In the genomic region with DNA sequence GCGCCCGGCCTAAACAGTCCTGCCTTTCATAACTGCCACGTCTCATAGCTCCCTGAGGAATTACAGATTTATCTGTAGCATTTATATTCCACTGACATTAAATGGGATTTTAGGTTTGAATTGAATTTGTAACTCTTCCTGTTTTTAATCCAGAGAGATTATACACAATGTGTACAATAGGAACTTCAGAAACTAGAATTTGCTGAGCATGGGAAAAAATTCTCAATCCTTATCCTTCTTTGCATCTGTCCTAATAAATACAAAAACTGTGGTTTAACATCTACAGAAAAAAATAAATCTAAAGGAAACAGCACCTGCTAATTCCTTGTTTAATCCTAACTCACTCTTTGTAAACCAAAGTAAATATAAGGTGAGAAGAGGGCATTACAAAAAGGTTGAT, we compare ENCODE assay signal across 18 cellular contexts. TPM values are rescaled to one million over a fixed set of nuclear protein-coding genes. Genes with fewer than 3 reads are reported as not detected.
DNase-seq lines count a peak whose midpoint lies in the region; ATAC-seq and TF ChIP-seq lines count a peak whose summit lies in the region.
"Had no signal": no experiment of that assay in that cellular context is flagged by ENCODE, and none has a peak within 500 bp of the region (broad histone marks: within the 10 kb centered on the region; RNA-seq: fewer than 3 reads in every experiment).

No MANE protein-coding gene starts in this region.

- H3K27me3 Mint-ChIP-seq in natural killer cell (ENCODE audit: low read depth in 2 of 2) (no peaks in the 10 kb centered on the region), memory B cell (no peaks in the 10 kb centered on the region)
- no peaks in the 10 kb centered on the region for H3K27me3 Mint-ChIP-seq in natural killer cell treated with Interleukin-12 subunit alpha and Interleukin-12 subunit beta and Interleukin-15 and Interleukin-18, amount 100 ng/mL, for 72 hours
- no peaks in the 10 kb centered on the region for H3K27me3 Mint-ChIP-seq in activated T-helper 17 cell treated with anti-CD3 and anti-CD28 coated beads, Interleukin-2, amount 50 U/mL, for 72 hours
- H3K27me3 Mint-ChIP-seq in activated CD4-positive, alpha-beta memory T cell treated with anti-CD3 and anti-CD28 coated beads for 36 hours: no peaks in the 10 kb centered on the region
- H3K27me3 Mint-ChIP-seq: CD4-positive, CD25-positive, alpha-beta regulatory T cell had no signal

- H3K27ac Mint-ChIP-seq in natural killer cell (peak overlapping the region in 1 of 2 donors; percentile 77), memory B cell (peak overlapping the region; percentile 67)
- H3K27ac Mint-ChIP-seq in natural killer cell treated with Interleukin-12 subunit alpha and Interleukin-12 subunit beta and Interleukin-15 and Interleukin-18, amount 100 ng/mL, for 72 hours: peak overlapping the region in 1 of 2 donors; percentile 51
- peak overlapping the region; percentile 38 for H3K27ac Mint-ChIP-seq in activated T-helper 17 cell treated with anti-CD3 and anti-CD28 coated beads, Interleukin-2, amount 50 U/mL, for 72 hours
- H3K27ac Mint-ChIP-seq in activated CD4-positive, alpha-beta memory T cell treated with anti-CD3 and anti-CD28 coated beads for 36 hours: no peak overlapping the region
- H3K27ac Mint-ChIP-seq: GM23338 had no signal

- H3K4me1 Mint-ChIP-seq in natural killer cell (peaks cover 35 to 37% of the 10 kb centered on the region in 2 donors), memory B cell (peaks cover 22% of the 10 kb centered on the region)
- H3K4me1 Mint-ChIP-seq in natural killer cell treated with Interleukin-12 subunit alpha and Interleukin-12 subunit beta and Interleukin-15 and Interleukin-18, amount 100 ng/mL, for 72 hours (ENCODE audit: low read depth in 2 of 2): peaks cover 27 to 29% of the 10 kb centered on the region in 2 donors
- peaks cover 24% of the 10 kb centered on the region for H3K4me1 Mint-ChIP-seq in activated T-helper 17 cell treated with anti-CD3 and anti-CD28 coated beads, Interleukin-2, amount 50 U/mL, for 72 hours
- peaks cover 30% of the 10 kb centered on the region for H3K4me1 Mint-ChIP-seq in activated CD4-positive, alpha-beta memory T cell treated with anti-CD3 and anti-CD28 coated beads for 36 hours (ENCODE audit: low read depth)

- intact Hi-C loops in natural killer cell (cut with micrococcal nuclease): loop anchor here (5.0 to 10.0 kb wide), 3 partner anchors 137 to 1696 kb away; a partner anchor contains a TSS
- intact Hi-C loops in activated CD4-positive, alpha-beta memory T cell treated with anti-CD3 and anti-CD28 coated beads for 36 hours (cut with micrococcal nuclease): loop anchor here (5.0 kb wide), 2 partner anchors 122 to 177 kb away; no protein-coding TSS in a partner anchor

- H3K4me3 Mint-ChIP-seq in natural killer cell: peak overlapping the region; percentile 3
- H3K4me3 Mint-ChIP-seq in natural killer cell treated with Interleukin-12 subunit alpha and Interleukin-12 subunit beta and Interleukin-15 and Interleukin-18, amount 100 ng/mL, for 72 hours: no peak overlapping the region
- H3K4me3 Mint-ChIP-seq in activated T-helper 17 cell treated with anti-CD3 and anti-CD28 coated beads, Interleukin-2, amount 50 U/mL, for 72 hours: no peak overlapping the region
- H3K4me3 Mint-ChIP-seq in memory B cell: no peak overlapping the region
- H3K4me3 Mint-ChIP-seq in activated CD4-positive, alpha-beta memory T cell treated with anti-CD3 and anti-CD28 coated beads for 36 hours: no peak overlapping the region
- H3K4me3 Mint-ChIP-seq: GM23338 had no signal

- H3K9me3 Mint-ChIP-seq in natural killer cell (no peaks in the 10 kb centered on the region), memory B cell (no peaks in the 10 kb centered on the region)
- no peaks in the 10 kb centered on the region for H3K9me3 Mint-ChIP-seq in natural killer cell treated with Interleukin-12 subunit alpha and Interleukin-12 subunit beta and Interleukin-15 and Interleukin-18, amount 100 ng/mL, for 72 hours
- no peaks in the 10 kb centered on the region for H3K9me3 Mint-ChIP-seq in activated T-helper 17 cell treated with anti-CD3 and anti-CD28 coated beads, Interleukin-2, amount 50 U/mL, for 72 hours
- H3K9me3 Mint-ChIP-seq in activated CD4-positive, alpha-beta memory T cell treated with anti-CD3 and anti-CD28 coated beads for 36 hours: no peaks in the 10 kb centered on the region
- H3K9me3 Mint-ChIP-seq: GM23338 had no signal

- DNase-seq in natural killer cell: no peak
- DNase-seq in natural killer cell treated with Interleukin-12 subunit alpha and Interleukin-12 subunit beta and Interleukin-15 and Interleukin-18, amount 100 ng/mL, for 72 hours (ENCODE audit: low spot score): no peak
- DNase-seq in memory B cell (ENCODE audit: low spot score in 2 of 2): no peak
- no peak for DNase-seq in activated CD4-positive, alpha-beta memory T cell treated with anti-CD3 and anti-CD28 coated beads for 36 hours
- no peak for DNase-seq in stimulated activated naive CD8-positive, alpha-beta T cell treated with anti-CD3 and anti-CD28 coated beads, Interleukin-15, Interleukin-2, amounts not matched to agents 100 U/mL and 50 U/mL, for 24 hours
- DNase-seq in MV-4-11 (lab: John Stamatoyannopoulos, UW): no peak
- DNase-seq: Calu3; CD4-positive, CD25-positive, alpha-beta regulatory T cell; DMS153; HCEC 1CT; NCI-H1694 treated with DMSO at 0.1 percent for 48 hours; NCI-H2081 treated with DMSO at 0.1 percent for 48 hours; NCI-H2171 treated with DMSO at 0.1 percent for 48 hours; NCI-H524 treated with DMSO at 0.1 percent for 48 hours; Peyer's patch; SJCRH30 had no signal

- POLR2A ChIA-PET in activated CD4-positive, alpha-beta memory T cell treated with anti-CD3 and anti-CD28 coated beads for 36 hours (lab: Charles Lee): no interaction called here

- CTCF ChIA-PET in activated CD4-positive, alpha-beta memory T cell treated with anti-CD3 and anti-CD28 coated beads for 36 hours (lab: Charles Lee): no interaction called here

- ATAC-seq in natural killer cell (no peak), memory B cell (ENCODE audit: low read depth) (no peak)
- ATAC-seq in natural killer cell treated with Interleukin-12 subunit alpha and Interleukin-12 subunit beta and Interleukin-15 and Interleukin-18, amount 100 ng/mL, for 72 hours: no peak
- ATAC-seq in activated T-helper 17 cell treated with anti-CD3 and anti-CD28 coated beads, Interleukin-2, amount 50 U/mL, for 72 hours (replicated peaks): no peak
- ATAC-seq in stimulated activated naive CD8-positive, alpha-beta T cell treated with anti-CD3 and anti-CD28 coated beads, Interleukin-15, Interleukin-2, amounts not matched to agents 100 U/mL and 50 U/mL, for 24 hours: no peak
- ATAC-seq: GM23338 had no signal

- TF ChIP-seq CTCF in natural killer cell (IDR thresholded peaks at IDR 0.05): no peak

- H3K36me3 Mint-ChIP-seq in natural killer cell (no peaks in the 10 kb centered on the region), memory B cell (peaks cover 9% of the 10 kb centered on the region)
- peaks cover 12% of the 10 kb centered on the region for H3K36me3 Mint-ChIP-seq in natural killer cell treated with Interleukin-12 subunit alpha and Interleukin-12 subunit beta and Interleukin-15 and Interleukin-18, amount 100 ng/mL, for 72 hours
- peaks cover 27% of the 10 kb centered on the region for H3K36me3 Mint-ChIP-seq in activated T-helper 17 cell treated with anti-CD3 and anti-CD28 coated beads, Interleukin-2, amount 50 U/mL, for 72 hours (ENCODE audit: low read depth)
- peaks cover 16% of the 10 kb centered on the region for H3K36me3 Mint-ChIP-seq in activated CD4-positive, alpha-beta memory T cell treated with anti-CD3 and anti-CD28 coated beads for 36 hours

RNA-seq across cellular contexts. Expression of a gene that starts 2.2 kb away (rescaled TPM):
- total RNA-seq in natural killer cell: 1 to 10 TPM; 2.6 to 3.6 (median 3.5) TPM
- total RNA-seq in natural killer cell treated with Interleukin-12 subunit alpha and Interleukin-12 subunit beta and Interleukin-15 and Interleukin-18, amount 100 ng/mL, for 72 hours: 1 to 10 TPM; 2.0 to 4.1 TPM
- 1 to 10 TPM; 3.1 to 3.2 TPM for total RNA-seq in activated T-helper 17 cell treated with anti-CD3 and anti-CD28 coated beads, Interleukin-2, amount 50 U/mL, for 72 hours
- 1 to 10 TPM; 1.2 to 1.3 TPM for total RNA-seq in activated CD4-positive, alpha-beta memory T cell treated with anti-CD3 and anti-CD28 coated beads for 36 hours

RNA-seq across cellular contexts. Expression of a gene that starts 2.2 kb away (rescaled TPM):
- total RNA-seq in natural killer cell: 10 to 100 TPM; 22.8 to 28.8 (median 24.3) TPM
- 10 to 100 TPM in 1 of 2 donors, 1 to 10 TPM in 1; 8.8 to 12.2 TPM for total RNA-seq in natural killer cell treated with Interleukin-12 subunit alpha and Interleukin-12 subunit beta and Interleukin-15 and Interleukin-18, amount 100 ng/mL, for 72 hours
- total RNA-seq in activated T-helper 17 cell treated with anti-CD3 and anti-CD28 coated beads, Interleukin-2, amount 50 U/mL, for 72 hours: 10 to 100 TPM in 1 of 2 donors, 1 to 10 TPM in 1; 6.5 to 11.8 TPM
- total RNA-seq in activated CD4-positive, alpha-beta memory T cell treated with anti-CD3 and anti-CD28 coated beads for 36 hours: 10 to 100 TPM in 1 of 2 experiments, 1 to 10 TPM in 1; 7.8 to 10.1 TPM
